In genomic region chr1:220689696-220690095, GRCh38 we compare ENCODE assay signal across 8 cellular contexts. TPM values are rescaled to one million over a fixed set of nuclear protein-coding genes. Genes with fewer than 3 reads are reported as not detected.
DNase-seq lines count a peak whose midpoint lies in the region; ATAC-seq and TF ChIP-seq lines count a peak whose summit lies in the region.
"Had no signal": no experiment of that assay in that cellular context is flagged by ENCODE, and none has a peak within 500 bp of the region (broad histone marks: within the 10 kb centered on the region; RNA-seq: fewer than 3 reads in every experiment).

No MANE protein-coding gene starts in this region.

- H3K9ac ChIP-seq in iPS-15b (ENCODE audit: low read depth, low read length) (no peak overlapping the region), smooth muscle cell (ENCODE audit: low read depth) (no peak overlapping the region)
- H3K9ac ChIP-seq: KMS-11 had no signal

- 40% methylated on average over 15 of the region's 15 CpGs for whole genome bisulfite sequencing in smooth muscle cell (ENCODE audit: low lambda C conversion rate)

- no peaks in the 10 kb centered on the region for H3K9me3 Mint-ChIP-seq in GM23338
- no peaks in the 10 kb centered on the region for H3K9me3 Mint-ChIP-seq in activated T-helper 2 cell treated with anti-CD3 and anti-CD28 coated beads, Interferon-gamma antibody, Interleukin-2, Interleukin-4, amounts not matched to agents 10 μg/mL and 5 μg/mL and 100 μg/mL, durations not matched to agents 14 hours and 24 hours and 36 hours

- H3K79me2 ChIP-seq in GM23338 (replicated peaks; ENCODE audit: insufficient read depth): no peaks in the 10 kb centered on the region
- no peaks in the 10 kb centered on the region for H3K79me2 ChIP-seq in smooth muscle cell (ENCODE audit: low read depth)

- H3K4me2 ChIP-seq in GM23338: peak overlapping the region; percentile 99
- H3K4me2 ChIP-seq in smooth muscle cell: peak overlapping the region; percentile 87
- H3K4me2 ChIP-seq: KMS-11 had no signal

- intact Hi-C loops in activated T-helper 2 cell treated with anti-CD3 and anti-CD28 coated beads, Interferon-gamma antibody, Interleukin-2, Interleukin-4, amounts not matched to agents 10 μg/mL and 5 μg/mL and 100 μg/mL, durations not matched to agents 14 hours and 24 hours and 36 hours (cut with micrococcal nuclease): loop anchor here (1.0 to 10.0 kb wide), 3 partner anchors 43 to 165 kb away; partner anchors contain the start of gene MARK1

- ATAC-seq in GM23338 (no peak), GM18517 (IDR thresholded peaks at IDR 0.05; ENCODE audit: unreplicated experiment) (no peak), HG02678 (IDR thresholded peaks at IDR 0.05; ENCODE audit: unreplicated experiment) (no peak)

- TF ChIP-seq CTCF in GM23338 (conservative IDR thresholded peaks at IDR 0.05; ENCODE audit: low read depth in 2 of 2) (no peak), smooth muscle cell (IDR thresholded peaks at IDR 0.05; ENCODE audit: borderline replicate concordance, insufficient read depth, poor library complexity, severe bottlenecking) (no peak)

- H3K27me3 Mint-ChIP-seq in GM23338 (ENCODE audit: insufficient read depth, low read depth, poor library complexity): peaks cover 16% of the 10 kb centered on the region
- peaks cover 27% of the 10 kb centered on the region for H3K27me3 Mint-ChIP-seq in activated T-helper 2 cell treated with anti-CD3 and anti-CD28 coated beads, Interferon-gamma antibody, Interleukin-2, Interleukin-4, amounts not matched to agents 10 μg/mL and 5 μg/mL and 100 μg/mL, durations not matched to agents 14 hours and 24 hours and 36 hours (ENCODE audit: low read depth)

- H3K9me2 ChIP-seq in GM23338 (ENCODE audit: insufficient read depth): peaks cover 4% of the 10 kb centered on the region; the same call in 1 of the 2 replicates

- peaks cover 33% of the 10 kb centered on the region for H3K27me3 ChIP-seq in GM23338 (ENCODE audit: insufficient read depth)
- H3K27me3 ChIP-seq in iPS-15b (ENCODE audit: control insufficient read depth, insufficient read depth, low read length): peaks cover 31% of the 10 kb centered on the region
- H3K27me3 ChIP-seq in smooth muscle cell (ENCODE audit: low read depth): peaks cover 51% of the 10 kb centered on the region

- no peaks in the 10 kb centered on the region for H3K9me3 ChIP-seq in iPS-15b (ENCODE audit: control insufficient read depth, insufficient read depth, low read length)
- no peaks in the 10 kb centered on the region for H3K9me3 ChIP-seq in smooth muscle cell (replicated peaks; ENCODE audit: low read depth)

- peaks cover 10% of the 10 kb centered on the region; the same call in 2 of the 3 replicates for H3K4me1 Mint-ChIP-seq in GM23338
- peaks cover 4% of the 10 kb centered on the region for H3K4me1 Mint-ChIP-seq in activated T-helper 2 cell treated with anti-CD3 and anti-CD28 coated beads, Interferon-gamma antibody, Interleukin-2, Interleukin-4, amounts not matched to agents 10 μg/mL and 5 μg/mL and 100 μg/mL, durations not matched to agents 14 hours and 24 hours and 36 hours (ENCODE audit: low read depth)

- peak overlapping the region; percentile 84 for H3K4me3 Mint-ChIP-seq in GM23338
- H3K4me3 Mint-ChIP-seq in activated T-helper 2 cell treated with anti-CD3 and anti-CD28 coated beads, Interferon-gamma antibody, Interleukin-2, Interleukin-4, amounts not matched to agents 10 μg/mL and 5 μg/mL and 100 μg/mL, durations not matched to agents 14 hours and 24 hours and 36 hours (ENCODE audit: low read depth): peak overlapping the region; percentile 77

- DNase-seq in GM23338 (ENCODE audit: low spot score) (no peak), smooth muscle cell (lab: John Stamatoyannopoulos, UW; ENCODE audit: unreplicated experiment) (no peak), HUDEP-2 (lab: John Stamatoyannopoulos, UW; ENCODE audit: unreplicated experiment in 76 of 76) (no peak)
- DNase-seq in activated T-helper 2 cell treated with anti-CD3 and anti-CD28 coated beads, Interferon-gamma antibody, Interleukin-2, Interleukin-4, amounts not matched to agents 10 μg/mL and 5 μg/mL and 100 μg/mL, durations not matched to agents 14 hours and 24 hours and 36 hours (ENCODE audit: low spot score): no peak

- H3F3A ChIP-seq in GM23338 (replicated peaks; ENCODE audit: low read depth) (0 out of 2 replicates have a peak, but pooled peaks cover 3% of the 10 kb centered on the region), smooth muscle cell (ENCODE audit: low read depth) (no peaks in the 10 kb centered on the region)

- 0 out of 2 replicates have a peak, but pooled peaks cover 7% of the 10 kb centered on the region for H3K4me1 ChIP-seq in GM23338 (ENCODE audit: insufficient read depth)
- no peaks in the 10 kb centered on the region for H3K4me1 ChIP-seq in iPS-15b (ENCODE audit: control insufficient read depth, insufficient read depth, low read length)
- no peaks in the 10 kb centered on the region for H3K4me1 ChIP-seq in smooth muscle cell (ENCODE audit: low read depth)

- H3K36me3 ChIP-seq in GM23338 (ENCODE audit: insufficient read depth) (no peaks in the 10 kb centered on the region), iPS-15b (ENCODE audit: control insufficient read depth, insufficient read depth, low read length) (no peaks in the 10 kb centered on the region), smooth muscle cell (ENCODE audit: low read depth) (no peaks in the 10 kb centered on the region)

- peak overlapping the region; percentile 66 for H3K4me3 ChIP-seq in GM23338
- H3K4me3 ChIP-seq in iPS-15b (ENCODE audit: low read depth, low read length): peak overlapping the region; percentile 72
- H3K4me3 ChIP-seq in smooth muscle cell: peak overlapping the region; percentile 62

- H2AFZ ChIP-seq in GM23338 (peak overlapping the region; percentile 97), smooth muscle cell (ENCODE audit: low read depth) (no peak overlapping the region)

- no peaks in the 10 kb centered on the region for H3K36me3 Mint-ChIP-seq in GM23338 (ENCODE audit: low read depth)
- H3K36me3 Mint-ChIP-seq in activated T-helper 2 cell treated with anti-CD3 and anti-CD28 coated beads, Interferon-gamma antibody, Interleukin-2, Interleukin-4, amounts not matched to agents 10 μg/mL and 5 μg/mL and 100 μg/mL, durations not matched to agents 14 hours and 24 hours and 36 hours (ENCODE audit: low read depth): no peaks in the 10 kb centered on the region

- no peak overlapping the region for H3K27ac Mint-ChIP-seq in GM23338
- no peak overlapping the region for H3K27ac Mint-ChIP-seq in activated T-helper 2 cell treated with anti-CD3 and anti-CD28 coated beads, Interferon-gamma antibody, Interleukin-2, Interleukin-4, amounts not matched to agents 10 μg/mL and 5 μg/mL and 100 μg/mL, durations not matched to agents 14 hours and 24 hours and 36 hours

- H3K27ac ChIP-seq in GM23338 (ENCODE audit: low read depth): no peak overlapping the region
- H3K27ac ChIP-seq in smooth muscle cell (ENCODE audit: low read depth): no peak overlapping the region
- H3K27ac ChIP-seq: KMS-11 had no signal

- H4K20me1 ChIP-seq in GM23338 (replicated peaks; ENCODE audit: insufficient read depth) (0 out of 2 replicates have a peak, but pooled peaks cover 3% of the 10 kb centered on the region), smooth muscle cell (ENCODE audit: low read depth) (no peaks in the 10 kb centered on the region)

TF ChIP-seq in GM23338, 12 proteins besides CTCF, POLR2A, EP300 and RAD21 (continues in another document):
- TF ChIP-seq ETS1 (IDR thresholded peaks at IDR 0.05): no peak
- no peak for TF ChIP-seq NANOG (IDR thresholded peaks at IDR 0.05; ENCODE audit: borderline replicate concordance)
- no peak for TF ChIP-seq CREB1 (CRISPR knock-in tag; IDR thresholded peaks at IDR 0.05; ENCODE audit: low read depth)
- TF ChIP-seq POLR2AphosphoS5 (IDR thresholded peaks at IDR 0.05; ENCODE audit: low read depth): no peak
- TF ChIP-seq ZNF114 (CRISPR knock-in tag; IDR thresholded peaks at IDR 0.05): no peak
- no peak for TF ChIP-seq EZH2 (IDR thresholded peaks at IDR 0.05; ENCODE audit: low read depth, unreplicated experiment)

RNA-seq across cellular contexts. Expression of gene C1orf115, which starts 0.5 kb away (rescaled TPM):
- total RNA-seq in GM23338 (2014; rRNA removed; shearing (Covaris generic)): 6.0 and 6.1 TPM in 2 replicates
- 2.5 and 2.9 TPM in 2 replicates for polyA plus RNA-seq in GM23338 (2016; fragmentation: Nextera tagmentation; extraction: Ambion mirVana)
- total RNA-seq in activated T-helper 2 cell treated with anti-CD3 and anti-CD28 coated beads, Interferon-gamma antibody, Interleukin-2, Interleukin-4, amounts not matched to agents 10 μg/mL and 5 μg/mL and 100 μg/mL, durations not matched to agents 14 hours and 24 hours and 36 hours: 0.11 TPM in 1 of 2 replicates, not detected in the other
- total RNA-seq in smooth muscle cell: 0.22 and 1.2 TPM in 2 replicates
- polyA plus RNA-seq in smooth muscle cell: 0.05 and 1.3 TPM in 2 replicates

RNA-seq across cellular contexts. Expression of gene MTARC2, which starts 58.4 kb away (rescaled TPM):
- total RNA-seq in GM23338 (2014; rRNA removed; shearing (Covaris generic)): 4.1 and 4.3 TPM in 2 replicates
- 7.7 and 8.0 TPM in 2 replicates for polyA plus RNA-seq in GM23338 (2016; fragmentation: Nextera tagmentation; extraction: Ambion mirVana)
- total RNA-seq in activated T-helper 2 cell treated with anti-CD3 and anti-CD28 coated beads, Interferon-gamma antibody, Interleukin-2, Interleukin-4, amounts not matched to agents 10 μg/mL and 5 μg/mL and 100 μg/mL, durations not matched to agents 14 hours and 24 hours and 36 hours: not detected in 2 replicates
- total RNA-seq in smooth muscle cell: 7.6 and 13.0 TPM in 2 replicates
- polyA plus RNA-seq in smooth muscle cell: 4.7 and 6.1 TPM in 2 replicates
